ENCODE assay signal across 9 cellular contexts in the genomic region with DNA sequence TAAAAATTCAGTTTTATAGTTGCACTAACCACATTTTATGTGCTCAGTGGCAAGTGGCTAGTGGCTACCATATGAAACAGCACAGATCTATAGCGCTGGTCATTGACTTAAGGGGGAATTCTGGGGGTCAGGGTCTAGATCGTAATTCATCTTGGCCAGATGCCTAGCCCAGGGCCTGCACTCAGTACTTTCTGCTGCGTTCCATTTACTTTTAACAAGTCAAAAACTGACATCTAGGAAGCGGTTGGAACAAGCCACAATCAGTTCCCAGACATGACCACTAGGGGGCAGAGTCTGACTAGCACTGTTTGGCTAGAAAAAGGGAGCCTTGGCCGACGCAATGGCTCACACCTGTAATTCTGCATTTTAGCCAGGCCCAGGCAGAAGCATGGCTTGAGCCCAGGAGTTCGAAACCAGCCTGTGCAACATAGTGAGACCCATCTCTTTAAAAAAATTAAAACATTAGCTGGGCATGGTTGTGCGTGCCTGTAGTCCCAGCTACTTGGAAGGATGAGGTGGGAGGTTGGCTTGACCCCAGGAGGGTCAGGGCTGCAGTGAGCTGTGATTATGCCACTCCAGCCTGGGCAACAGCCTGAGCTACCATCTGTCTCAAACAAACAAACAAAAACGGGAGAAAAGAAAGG. TPM values are rescaled to one million over a fixed set of nuclear protein-coding genes. Genes with fewer than 3 reads are reported as not detected.
DNase-seq lines count a peak whose midpoint lies in the region; ATAC-seq and TF ChIP-seq lines count a peak whose summit lies in the region.
"Had no signal": no experiment of that assay in that cellular context is flagged by ENCODE, and none has a peak within 500 bp of the region (broad histone marks: within the 10 kb centered on the region; RNA-seq: fewer than 3 reads in every experiment).

No MANE protein-coding gene starts in this region.

- H3K27ac ChIP-seq in CD8-positive, alpha-beta T cell (ENCODE audit: low read depth, low read length) = no peak overlapping the region
- H3K27ac ChIP-seq in Panc1 (ENCODE audit: low read length) = no peak overlapping the region; the same call in 1 of the 2 replicates

- CTCF ChIA-PET in CD8-positive, alpha-beta T cell (lab: Charles Lee) = interaction anchor here (0.8 to 16.1 kb wide), 29 partner anchors 9 to 347 kb away, joined by 3 to 338 read pairs (median 5); a partner anchor contains a TSS
- CTCF ChIA-PET in Panc1 (lab: Charles Lee) = interaction anchor here (0.6 to 2.1 kb wide), 3 partner anchors 53 to 76 kb away, joined by 3 to 16 read pairs (median 6); a partner anchor contains a TSS

- H3K27me3 ChIP-seq in CD8-positive, alpha-beta T cell (ENCODE audit: insufficient read depth, low read length) = no peaks in the 10 kb centered on the region
- H3K27me3 ChIP-seq in Panc1 (ENCODE audit: control insufficient read depth, insufficient read depth, low read length) = no peaks in the 10 kb centered on the region

- peaks cover 6% of the 10 kb centered on the region for H3K4me1 Mint-ChIP-seq in CD8-positive, alpha-beta T cell (ENCODE audit: low read depth)
- H3K4me1 Mint-ChIP-seq in neural crest cell = peaks cover 8% of the 10 kb centered on the region

- H3K9me3 Mint-ChIP-seq in CD8-positive, alpha-beta T cell = no peaks in the 10 kb centered on the region
- H3K9me3 Mint-ChIP-seq in neural crest cell = no peaks in the 10 kb centered on the region
- H3K9me3 Mint-ChIP-seq: IgD-negative memory B cell had no signal

- H3K4me3 ChIP-seq in CD8-positive, alpha-beta T cell (ENCODE audit: low read depth, low read length) = no peak overlapping the region
- H3K4me3 ChIP-seq in Panc1 (ENCODE audit: low read depth in 2 of 2, low read length in 2 of 2) = no peak overlapping the region
- no peak overlapping the region for H3K4me3 ChIP-seq in fibroblast of mammary gland (ENCODE audit: control insufficient read depth, low read depth, low read length)

- H3K27me3 Mint-ChIP-seq in CD8-positive, alpha-beta T cell (ENCODE audit: low read depth) = no peaks in the 10 kb centered on the region
- H3K27me3 Mint-ChIP-seq in neural crest cell (ENCODE audit: low read depth) = no peaks in the 10 kb centered on the region

- DNase-seq in CD8-positive, alpha-beta T cell = peak; percentile 78 to 93 (median 83)
- DNase-seq in Panc1 (ENCODE audit: low read depth, low spot score) (peak; percentile 83), activated T-cell treated with anti-CD3 and anti-CD28 coated beads for 48 hours (ENCODE audit: low read depth) (peak; percentile 79), fibroblast of mammary gland (ENCODE audit: low read depth) (peak; percentile 83), neural crest cell (ENCODE audit: low read depth, low spot score) (peak; percentile 87), stromal cell of bone marrow (ENCODE audit: low read depth) (peak; percentile 56)

- peak; percentile 98 for ATAC-seq in CD8-positive, alpha-beta T cell
- ATAC-seq in GM21529 (IDR thresholded peaks at IDR 0.05; ENCODE audit: unreplicated experiment) (peak; percentile 91), Panc1 (peak; percentile 87)

- no peak overlapping the region for H3K27ac Mint-ChIP-seq in CD8-positive, alpha-beta T cell
- no peak overlapping the region for H3K27ac Mint-ChIP-seq in neural crest cell (ENCODE audit: unreplicated experiment)

- H3K36me3 Mint-ChIP-seq in CD8-positive, alpha-beta T cell = no peaks in the 10 kb centered on the region
- no peaks in the 10 kb centered on the region for H3K36me3 Mint-ChIP-seq in neural crest cell (ENCODE audit: low read depth)
- H3K36me3 Mint-ChIP-seq: IgD-negative memory B cell had no signal

- no peaks in the 10 kb centered on the region for H3K9me3 ChIP-seq in CD8-positive, alpha-beta T cell (ENCODE audit: low read length)
- no peaks in the 10 kb centered on the region for H3K9me3 ChIP-seq in Panc1 (ENCODE audit: control insufficient read depth, insufficient read depth, low read depth, low read length)

- in situ Hi-C loops in Panc1 (cut with HindIII; ENCODE audit: low pct_unique_long_range_greater_than_20kb, low sequenced_read_pairs) = no loop called here

- H3K36me3 ChIP-seq in CD8-positive, alpha-beta T cell (ENCODE audit: insufficient read depth, low read length) = no peaks in the 10 kb centered on the region
- no peaks in the 10 kb centered on the region for H3K36me3 ChIP-seq in Panc1 (ENCODE audit: control insufficient read depth, insufficient read depth, low read length)

- intact Hi-C loops in CD8-positive, alpha-beta T cell (cut with DNase I, micrococcal nuclease) = loop anchor here (1.0 to 5.0 kb wide), 8 partner anchors 9 to 166 kb away; a partner anchor contains a TSS
- intact Hi-C loops in Panc1 (cut with micrococcal nuclease; ENCODE audit: unreplicated experiment) = loop anchor here (1.0 to 2.0 kb wide), 2 partner anchors 55 to 96 kb away; a partner anchor contains a TSS

- H3K4me1 ChIP-seq in CD8-positive, alpha-beta T cell (ENCODE audit: insufficient read depth, low read length) = no peaks in the 10 kb centered on the region
- H3K4me1 ChIP-seq in Panc1 (ENCODE audit: control insufficient read depth, insufficient read depth, low read length) = peaks cover 10% of the 10 kb centered on the region

- H3K4me3 Mint-ChIP-seq in CD8-positive, alpha-beta T cell = no peak overlapping the region
- H3K4me3 Mint-ChIP-seq in neural crest cell = no peak overlapping the region

- POLR2A ChIA-PET in CD8-positive, alpha-beta T cell (lab: Charles Lee) = interaction anchor here (0.9 to 1.7 kb wide), 3 partner anchors 24 to 95 kb away, joined by 3 to 7 read pairs (median 5); a partner anchor contains a TSS
- POLR2A ChIA-PET in Panc1 (lab: Charles Lee) = no interaction called here

- no TSS peak for BruUV-seq in Panc1 (replicated peaks; lab: Mats Ljungman, UMichigan)

- TF ChIP-seq CTCF in CD8-positive, alpha-beta T cell (IDR thresholded peaks at IDR 0.05) = peak; percentile 83
- TF ChIP-seq CTCF in LNCAP (IDR thresholded peaks at IDR 0.05) = peak; percentile 82
- peak; percentile 94 for TF ChIP-seq CTCF in Panc1 (IDR thresholded peaks at IDR 0.05)
- TF ChIP-seq CTCF in fibroblast of mammary gland (conservative IDR thresholded peaks at IDR 0.05; ENCODE audit: control insufficient read depth, insufficient read depth, low read depth, low read length) = peak; percentile 95
- TF ChIP-seq CTCF in neural crest cell (conservative IDR thresholded peaks at IDR 0.05) = peak; percentile 97

RNA-seq across cellular contexts. Expression of a gene that starts 9.0 kb away (rescaled TPM):
- total RNA-seq in CD8-positive, alpha-beta T cell = 10 to 100 TPM; 80.8 to 86.7 TPM
- total RNA-seq in Panc1 (2021; ENCODE audit: unreplicated experiment) = 114 TPM
- 159 TPM for polyA plus RNA-seq in Panc1 (2012; ENCODE audit: insufficient read length)
- total RNA-seq in neural crest cell = 8.0 and 8.5 TPM in 2 replicates

RNA-seq across cellular contexts. Expression of a gene that starts 31.0 kb away (rescaled TPM):
- total RNA-seq in CD8-positive, alpha-beta T cell = 1 to 10 TPM; 7.1 to 7.2 TPM
- total RNA-seq in Panc1 (2021; ENCODE audit: unreplicated experiment) = 49.0 TPM
- polyA plus RNA-seq in Panc1 (2012; ENCODE audit: insufficient read length) = 66.6 TPM
- 40.3 and 42.3 TPM in 2 replicates for total RNA-seq in neural crest cell

RNA-seq across cellular contexts. Expression of a gene that starts 31.4 kb away (rescaled TPM):
- total RNA-seq in CD8-positive, alpha-beta T cell = 10 to 100 TPM; 44.7 to 50.4 TPM
- total RNA-seq in Panc1 (2021; ENCODE audit: unreplicated experiment) = 103 TPM
- 166 TPM for polyA plus RNA-seq in Panc1 (2012; ENCODE audit: insufficient read length)
- 76.6 and 77.6 TPM in 2 replicates for total RNA-seq in neural crest cell

RNA-seq across cellular contexts. Expression of a gene that starts 40.5 kb away (rescaled TPM):
- 1 to 10 TPM; 2.2 to 2.5 TPM for total RNA-seq in CD8-positive, alpha-beta T cell
- total RNA-seq in Panc1 (2021; ENCODE audit: unreplicated experiment) (0.18 TPM), neural crest cell (0.14 TPM in 1 of 2 replicates, not detected in the other)
- 0.47 TPM for polyA plus RNA-seq in Panc1 (2012; ENCODE audit: insufficient read length)

RNA-seq across cellular contexts. Expression of a gene that starts 55.4 kb away (rescaled TPM):
- not detected for total RNA-seq in CD8-positive, alpha-beta T cell
- 0.18 TPM for total RNA-seq in Panc1 (2021; ENCODE audit: unreplicated experiment)
- polyA plus RNA-seq in Panc1 (2012; ENCODE audit: insufficient read length) = 0.55 TPM
- total RNA-seq in neural crest cell = 0.30 TPM in 1 of 2 replicates, not detected in the other
